ENCODE assay signal across 8 cellular contexts in genomic region chr17:38464723-38465419, GRCh38. TPM values are rescaled to one million over a fixed set of nuclear protein-coding genes. Genes with fewer than 3 reads are reported as not detected.
DNase-seq lines count a peak whose midpoint lies in the region; ATAC-seq and TF ChIP-seq lines count a peak whose summit lies in the region.

No MANE protein-coding gene starts in this region.

- POLR2A ChIA-PET in activated CD8-positive, alpha-beta T cell treated with anti-CD3 and anti-CD28 coated beads, Interleukin-2, amount 10 ng/mL, durations not matched to agents 7 days and 5 days (lab: Charles Lee): no interaction called here

- no peak for TF ChIP-seq CTCF in GM10266 (IDR thresholded peaks at IDR 0.05; ENCODE audit: control insufficient read depth, insufficient read depth, low read depth, missing control alignments)
- TF ChIP-seq CTCF in fibroblast of villous mesenchyme (IDR thresholded peaks at IDR 0.05; ENCODE audit: insufficient read depth, low read depth, low read length): no peak
- TF ChIP-seq CTCF in omental fat pad (IDR thresholded peaks at IDR 0.05): no peak
- TF ChIP-seq CTCF in GM13976 (IDR thresholded peaks at IDR 0.05; ENCODE audit: borderline replicate concordance, control extremely low read depth, extremely low read depth, insufficient read depth, missing control alignments): no peak

- H3K36me3 Mint-ChIP-seq in activated CD8-positive, alpha-beta T cell treated with anti-CD3 and anti-CD28 coated beads, Interleukin-2, amount 10 ng/mL, durations not matched to agents 7 days and 5 days (ENCODE audit: low read depth): no peaks in the 10 kb centered on the region

- DNase-seq in GM10266 (ENCODE audit: extremely low spot score) (peak; percentile 22), SK-N-MC (ENCODE audit: low read depth, low spot score) (no peak), fibroblast of villous mesenchyme (ENCODE audit: low read depth) (peak; percentile 94), omental fat pad (ENCODE audit: low spot score) (peak; percentile 50), GM13976 (ENCODE audit: low spot score) (no peak)
- no peak for DNase-seq in stimulated activated CD4-positive, alpha-beta T cell treated with anti-CD3 and anti-CD28 coated beads, Interleukin-1b, Interleukin-23, amount 100 ng/mL, for 48 hours
- DNase-seq in activated CD8-positive, alpha-beta T cell treated with anti-CD3 and anti-CD28 coated beads, Interleukin-2, amount 10 ng/mL, durations not matched to agents 7 days and 5 days: no peak

- CTCF ChIA-PET in activated CD8-positive, alpha-beta T cell treated with anti-CD3 and anti-CD28 coated beads, Interleukin-2, amount 10 ng/mL, durations not matched to agents 7 days and 5 days (lab: Charles Lee): no interaction called here

- H3K9me3 ChIP-seq in SK-N-MC (ENCODE audit: low read depth, low read length): no peaks in the 10 kb centered on the region

- no peaks in the 10 kb centered on the region for H3K4me1 Mint-ChIP-seq in activated CD8-positive, alpha-beta T cell treated with anti-CD3 and anti-CD28 coated beads, Interleukin-2, amount 10 ng/mL, durations not matched to agents 7 days and 5 days (ENCODE audit: low read depth)

- peak overlapping the region; percentile 84 for H3K4me3 ChIP-seq in SK-N-MC
- peak overlapping the region; percentile 62 for H3K4me3 ChIP-seq in fibroblast of villous mesenchyme (ENCODE audit: low read depth, low read length)

- no peak overlapping the region for H3K27ac Mint-ChIP-seq in activated CD8-positive, alpha-beta T cell treated with anti-CD3 and anti-CD28 coated beads, Interleukin-2, amount 10 ng/mL, durations not matched to agents 7 days and 5 days

- peak overlapping the region; percentile 50 for H3K27ac ChIP-seq in SK-N-MC

- ATAC-seq in omental fat pad (ENCODE audit: low FRiP score) (peak; percentile 88), GM21367 (IDR thresholded peaks at IDR 0.05; ENCODE audit: unreplicated experiment) (no peak)
- no peak for ATAC-seq in activated CD8-positive, alpha-beta T cell treated with anti-CD3 and anti-CD28 coated beads, Interleukin-2, amount 10 ng/mL, durations not matched to agents 7 days and 5 days

- H3K9me3 Mint-ChIP-seq in activated CD8-positive, alpha-beta T cell treated with anti-CD3 and anti-CD28 coated beads, Interleukin-2, amount 10 ng/mL, durations not matched to agents 7 days and 5 days (ENCODE audit: insufficient read depth): no peaks in the 10 kb centered on the region

- H3K36me3 ChIP-seq in SK-N-MC (ENCODE audit: insufficient read depth, low read length): peaks cover 33% of the 10 kb centered on the region; the same call in 1 of the 2 replicates

- peaks cover 3% of the 10 kb centered on the region for H3K27me3 Mint-ChIP-seq in activated CD8-positive, alpha-beta T cell treated with anti-CD3 and anti-CD28 coated beads, Interleukin-2, amount 10 ng/mL, durations not matched to agents 7 days and 5 days (ENCODE audit: low read depth)

- peak overlapping the region; percentile 73 for H3K9ac ChIP-seq in SK-N-MC (ENCODE audit: insufficient read length)

- in situ Hi-C loops in GM13976 (cut with MboI; ENCODE audit: low sequenced_read_pairs, unreplicated experiment): no loop called here

- no peak overlapping the region for H3K4me3 Mint-ChIP-seq in activated CD8-positive, alpha-beta T cell treated with anti-CD3 and anti-CD28 coated beads, Interleukin-2, amount 10 ng/mL, durations not matched to agents 7 days and 5 days

RNA-seq across cellular contexts. Expression of gene ARHGAP23, which starts 36.6 kb away (rescaled TPM):
- 53.8 and 66.1 TPM in 2 replicates for total RNA-seq in fibroblast of villous mesenchyme
- total RNA-seq in omental fat pad: 10 to 100 TPM; 22.7 to 70.9 (median 30.1) TPM
- under 1 TPM; 0.24 to 0.47 TPM for total RNA-seq in activated CD8-positive, alpha-beta T cell treated with anti-CD3 and anti-CD28 coated beads, Interleukin-2, amount 10 ng/mL, durations not matched to agents 7 days and 5 days

Comparison
In these comparisons a context has a peak if more than half of its experiments do, and no peak if none do; other contexts are left out.
1. DNase-seq: peak in GM10266 (single experiment), fibroblast of villous mesenchyme (single experiment) and omental fat pad (single experiment); none in SK-N-MC (single experiment), stimulated activated CD4-positive, alpha-beta T cell treated with anti-CD3 and anti-CD28 coated beads, Interleukin-1b, Interleukin-23, amount 100 ng/mL, for 48 hours (single experiment), GM13976 (single experiment) and activated CD8-positive, alpha-beta T cell treated with anti-CD3 and anti-CD28 coated beads, Interleukin-2, amount 10 ng/mL, durations not matched to agents 7 days and 5 days (single experiment).
2. RNA of gene ARHGAP23, which starts 36.6 kb away (total RNA-seq): 53.8 to 66.1 TPM in fibroblast of villous mesenchyme and 22.7 to 70.9 TPM in omental fat pad; 0.24 to 0.47 TPM in activated CD8-positive, alpha-beta T cell treated with anti-CD3 and anti-CD28 coated beads, Interleukin-2, amount 10 ng/mL, durations not matched to agents 7 days and 5 days; every median in the first group is over 10 times any median in the second.